19 cellular contexts compared by ENCODE assay signal in the genomic region with DNA sequence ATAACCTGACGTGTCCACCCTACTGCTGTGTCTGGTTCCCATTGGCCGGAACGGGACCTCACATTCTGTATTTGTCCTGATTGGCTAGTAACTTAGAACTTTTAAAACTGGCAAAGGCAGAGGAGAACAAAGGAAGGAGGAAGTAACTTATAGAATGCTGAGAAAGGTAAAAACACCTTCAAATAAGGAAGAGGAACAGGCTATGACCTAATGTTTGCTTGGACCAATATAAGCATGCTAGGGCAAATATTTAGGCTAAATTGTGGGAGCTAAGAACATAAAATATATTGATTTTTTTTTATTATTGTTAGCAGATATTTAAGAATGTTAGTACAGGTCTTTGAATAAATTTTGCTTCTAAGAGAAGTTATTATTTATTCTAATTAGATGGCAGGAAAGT. TPM values are rescaled to one million over a fixed set of nuclear protein-coding genes. Genes with fewer than 3 reads are reported as not detected.
"Had no signal": no experiment of that assay in that cellular context is flagged by ENCODE, and none has a peak within 500 bp of the region (broad histone marks: within the 10 kb centered on the region; RNA-seq: fewer than 3 reads in every experiment).

No MANE protein-coding gene starts in this region.

RNA-seq across cellular contexts. Expression of a gene that starts 2.1 kb away (rescaled TPM):
- total RNA-seq: activated CD4-positive, alpha-beta memory T cell treated with anti-CD3 and anti-CD28 coated beads for 36 hours; activated CD4-positive, alpha-beta T cell treated with anti-CD3 and anti-CD28 coated beads for 36 hours; activated CD4-positive, alpha-beta T cell treated with anti-CD3 and anti-CD28 coated beads, Interleukin-2, amount 10 ng/mL, durations not matched to agents 24 days and 14 days; activated CD8-positive, alpha-beta memory T cell treated with anti-CD3 and anti-CD28 coated beads for 36 hours; activated CD8-positive, alpha-beta memory T cell treated with anti-CD3 and anti-CD28 coated beads, Interleukin-2, amount 10 ng/mL, durations not matched to agents 7 days and 5 days; activated CD8-positive, alpha-beta T cell treated with anti-CD3 and anti-CD28 coated beads, Interleukin-2, amount 10 ng/mL, durations not matched to agents 7 days and 5 days; activated naive CD4-positive, alpha-beta T cell treated with anti-CD3 and anti-CD28 coated beads, Interleukin-2, amount 50 U/mL, for 72 hours; activated naive CD8-positive, alpha-beta T cell treated with anti-CD3 and anti-CD28 coated beads, Interleukin-2, amount 10 ng/mL, durations not matched to agents 7 days and 5 days; activated T-helper 1 cell treated with anti-CD3 and anti-CD28 coated beads, Interleukin-12 subunit alpha, Interleukin-12 subunit beta, Interleukin-2, Interleukin-4 antibody, amounts not matched to agents 30 ng/mL and 10 ng/mL and 1 ng/mL, durations not matched to agents 14 hours and 24 hours and 36 hours; activated T-helper 2 cell treated with anti-CD3 and anti-CD28 coated beads, Interferon-gamma antibody, Interleukin-2, Interleukin-4, amounts not matched to agents 10 μg/mL and 5 μg/mL and 100 μg/mL, durations not matched to agents 14 hours and 24 hours and 36 hours; ascending aorta; breast epithelium; cardiac muscle cell; dermis blood vessel endothelial cell; esophagus muscularis mucosa; foreskin keratinocyte; gastrocnemius medialis; T-helper 17 cell had no signal

RNA-seq across cellular contexts. Expression of a gene that starts 13.1 kb away (rescaled TPM):
- total RNA-seq: activated CD4-positive, alpha-beta T cell treated with anti-CD3 and anti-CD28 coated beads, Interleukin-2, amount 10 ng/mL, durations not matched to agents 24 days and 14 days; activated T-helper 1 cell treated with anti-CD3 and anti-CD28 coated beads, Interleukin-12 subunit alpha, Interleukin-12 subunit beta, Interleukin-2, Interleukin-4 antibody, amounts not matched to agents 30 ng/mL and 10 ng/mL and 1 ng/mL, durations not matched to agents 14 hours and 24 hours and 36 hours; ascending aorta; cardiac muscle cell; dermis blood vessel endothelial cell; esophagus muscularis mucosa; foreskin keratinocyte; gastrocnemius medialis; heart left ventricle had no signal

RNA-seq across cellular contexts. Expression of a gene that starts 37.0 kb away (rescaled TPM):
- total RNA-seq: activated CD4-positive, alpha-beta memory T cell treated with anti-CD3 and anti-CD28 coated beads for 36 hours; activated CD4-positive, alpha-beta T cell treated with anti-CD3 and anti-CD28 coated beads for 36 hours; activated CD4-positive, alpha-beta T cell treated with anti-CD3 and anti-CD28 coated beads, Interleukin-2, amount 10 ng/mL, durations not matched to agents 24 days and 14 days; activated CD8-positive, alpha-beta memory T cell treated with anti-CD3 and anti-CD28 coated beads for 36 hours; activated CD8-positive, alpha-beta memory T cell treated with anti-CD3 and anti-CD28 coated beads, Interleukin-2, amount 10 ng/mL, durations not matched to agents 7 days and 5 days; activated CD8-positive, alpha-beta T cell treated with anti-CD3 and anti-CD28 coated beads, Interleukin-2, amount 10 ng/mL, durations not matched to agents 7 days and 5 days; activated naive CD4-positive, alpha-beta T cell treated with anti-CD3 and anti-CD28 coated beads, Interleukin-2, amount 50 U/mL, for 72 hours; activated naive CD8-positive, alpha-beta T cell treated with anti-CD3 and anti-CD28 coated beads, Interleukin-2, amount 10 ng/mL, durations not matched to agents 7 days and 5 days; activated T-helper 1 cell treated with anti-CD3 and anti-CD28 coated beads, Interleukin-12 subunit alpha, Interleukin-12 subunit beta, Interleukin-2, Interleukin-4 antibody, amounts not matched to agents 30 ng/mL and 10 ng/mL and 1 ng/mL, durations not matched to agents 14 hours and 24 hours and 36 hours; activated T-helper 2 cell treated with anti-CD3 and anti-CD28 coated beads, Interferon-gamma antibody, Interleukin-2, Interleukin-4, amounts not matched to agents 10 μg/mL and 5 μg/mL and 100 μg/mL, durations not matched to agents 14 hours and 24 hours and 36 hours; ascending aorta; cardiac muscle cell; dermis blood vessel endothelial cell; esophagus muscularis mucosa; gastrocnemius medialis; heart left ventricle; T-helper 17 cell had no signal
